8 cellular contexts compared by ENCODE assay signal in genomic region chr17:74212913-74213791, GRCh38. TPM values are rescaled to one million over a fixed set of nuclear protein-coding genes. Genes with fewer than 3 reads are reported as not detected.
A peak's percentile ranks its signal among the peaks of the same experiment; 100 is the strongest.
DNase-seq lines count a peak whose midpoint lies in the region; ATAC-seq and TF ChIP-seq lines count a peak whose summit lies in the region.

TSS of gene TTYH2 (plus strand) at chr17:74213571. CDS start at chr17:74213588, 17 bp downstream.

- H3K4me1 ChIP-seq in KMS-11 (ENCODE audit: low read depth, poor library complexity, severe bottlenecking) = peaks cover 25% of the 10 kb centered on the region
- peaks cover 20% of the 10 kb centered on the region for H3K4me1 ChIP-seq in RWPE2 (ENCODE audit: insufficient read depth, poor library complexity, severe bottlenecking)
- peaks cover 28 to 77% (median 52%) of the 10 kb centered on the region in 4 donors for H3K4me1 ChIP-seq in stomach

- peaks cover 7% of the 10 kb centered on the region; the same call in 1 of the 2 replicates for H4K20me1 ChIP-seq in KMS-11 (ENCODE audit: insufficient read depth)

- H3K4me1 Mint-ChIP-seq in activated T-helper 2 cell treated with anti-CD3 and anti-CD28 coated beads, Interferon-gamma antibody, Interleukin-2, Interleukin-4, amounts not matched to agents 10 μg/mL and 5 μg/mL and 100 μg/mL, durations not matched to agents 14 hours and 24 hours and 36 hours (ENCODE audit: low read depth) = peaks cover 43% of the 10 kb centered on the region
- peaks cover 64% of the 10 kb centered on the region for H3K4me1 Mint-ChIP-seq in nephron

- peak within 1 kb of the TSS; percentile 90 for H3K4me2 ChIP-seq in KMS-11

- peak within 1 kb of the TSS; percentile 35; the same call in 1 of the 2 replicates for H3K9ac ChIP-seq in KMS-11

- intact Hi-C loops in activated T-helper 2 cell treated with anti-CD3 and anti-CD28 coated beads, Interferon-gamma antibody, Interleukin-2, Interleukin-4, amounts not matched to agents 10 μg/mL and 5 μg/mL and 100 μg/mL, durations not matched to agents 14 hours and 24 hours and 36 hours (cut with micrococcal nuclease) = loop anchor here (2.0 kb wide), 1 partner anchor 84 kb away; no protein-coding TSS in a partner anchor
- intact Hi-C loops in stomach (cut with DNase I; ENCODE audit: low total_unique reads) = loop anchor here (10.0 kb wide), 1 partner anchor 72 kb away; no protein-coding TSS in a partner anchor

- H3K36me3 Mint-ChIP-seq in activated T-helper 2 cell treated with anti-CD3 and anti-CD28 coated beads, Interferon-gamma antibody, Interleukin-2, Interleukin-4, amounts not matched to agents 10 μg/mL and 5 μg/mL and 100 μg/mL, durations not matched to agents 14 hours and 24 hours and 36 hours (ENCODE audit: low read depth) = peaks cover 61% of the 10 kb centered on the region
- peaks cover 24% of the 10 kb centered on the region for H3K36me3 Mint-ChIP-seq in nephron (ENCODE audit: low read depth)

- peaks cover 5% of the 10 kb centered on the region; the same call in 1 of the 2 replicates for H3K79me2 ChIP-seq in KMS-11 (ENCODE audit: insufficient read depth, low read depth)

- H3K27me3 Mint-ChIP-seq in activated T-helper 2 cell treated with anti-CD3 and anti-CD28 coated beads, Interferon-gamma antibody, Interleukin-2, Interleukin-4, amounts not matched to agents 10 μg/mL and 5 μg/mL and 100 μg/mL, durations not matched to agents 14 hours and 24 hours and 36 hours (ENCODE audit: low read depth) = no peaks in the 10 kb centered on the region
- peaks cover 8% of the 10 kb centered on the region for H3K27me3 Mint-ChIP-seq in nephron (ENCODE audit: low read depth)

- peaks cover 16% of the 10 kb centered on the region; the same call in 1 of the 2 replicates for H3K36me3 ChIP-seq in KMS-11 (ENCODE audit: insufficient read depth)
- H3K36me3 ChIP-seq in RWPE2 (ENCODE audit: low read depth) = peaks cover 29% of the 10 kb centered on the region
- H3K36me3 ChIP-seq in stomach = peaks cover 20 to 34% (median 26%) of the 10 kb centered on the region in 4 donors

- H2AFZ ChIP-seq in KMS-11 (ENCODE audit: low read depth) = peak within 1 kb of the TSS; percentile 85

- H3K9me3 ChIP-seq in RWPE2 (ENCODE audit: severe bottlenecking) = no peaks in the 10 kb centered on the region
- H3K9me3 ChIP-seq in stomach = no peaks in the 10 kb centered on the region

- peak; percentile 45 for DNase-seq in DMS79 treated with DMSO at 0.1 percent for 48 hours (lab: John Stamatoyannopoulos, UW)
- DNase-seq in RWPE2 (ENCODE audit: low spot score) = no peak
- peak; percentile 75 for DNase-seq in activated T-helper 2 cell treated with anti-CD3 and anti-CD28 coated beads, Interferon-gamma antibody, Interleukin-2, Interleukin-4, amounts not matched to agents 10 μg/mL and 5 μg/mL and 100 μg/mL, durations not matched to agents 14 hours and 24 hours and 36 hours (ENCODE audit: low spot score)
- peak; percentile 87 for DNase-seq in fibroblast of pulmonary artery (ENCODE audit: low read depth)
- DNase-seq in stomach = peak; percentile 88

- H3K27ac ChIP-seq in KMS-11 (peak within 1 kb of the TSS; percentile 50; the same call in 1 of the 2 replicates), RWPE2 (ENCODE audit: poor library complexity, severe bottlenecking) (no peak within 1 kb of the TSS), stomach (peak within 1 kb of the TSS; percentile 67 to 84 (median 75))

- H3K9me3 Mint-ChIP-seq in activated T-helper 2 cell treated with anti-CD3 and anti-CD28 coated beads, Interferon-gamma antibody, Interleukin-2, Interleukin-4, amounts not matched to agents 10 μg/mL and 5 μg/mL and 100 μg/mL, durations not matched to agents 14 hours and 24 hours and 36 hours = no peaks in the 10 kb centered on the region
- H3K9me3 Mint-ChIP-seq in nephron = no peaks in the 10 kb centered on the region

- TF ChIP-seq EP300 in stomach (IDR thresholded peaks at IDR 0.05) = no peak

- peak; percentile 50; the same call in 1 of the 2 replicates for TF ChIP-seq CTCF in KMS-11 (conservative IDR thresholded peaks at IDR 0.05; ENCODE audit: low read depth, low read length)
- peak; percentile 36 for TF ChIP-seq CTCF in RWPE2 (IDR thresholded peaks at IDR 0.05; ENCODE audit: poor library complexity, severe bottlenecking)
- peak; percentile 27 for TF ChIP-seq CTCF in fibroblast of pulmonary artery (IDR thresholded peaks at IDR 0.05; ENCODE audit: low read length, missing control alignments)
- peak in 2 of 3 experiments; percentile 20 to 28 for TF ChIP-seq CTCF in nephron (IDR thresholded peaks at IDR 0.05; ENCODE audit: unreplicated experiment in 3 of 3)
- TF ChIP-seq CTCF in stomach (IDR thresholded peaks at IDR 0.05) = peak in 1 of 7 experiments; percentile 1

- no peak for TF ChIP-seq POLR2A in stomach (IDR thresholded peaks at IDR 0.05)

- H3K4me3 Mint-ChIP-seq in activated T-helper 2 cell treated with anti-CD3 and anti-CD28 coated beads, Interferon-gamma antibody, Interleukin-2, Interleukin-4, amounts not matched to agents 10 μg/mL and 5 μg/mL and 100 μg/mL, durations not matched to agents 14 hours and 24 hours and 36 hours (ENCODE audit: low read depth) = peak within 1 kb of the TSS; percentile 86
- peak within 1 kb of the TSS; percentile 82 to 88 (median 87) for H3K4me3 Mint-ChIP-seq in nephron

- H3K27me3 ChIP-seq in KMS-11 (ENCODE audit: insufficient read depth, low read depth) (no peaks in the 10 kb centered on the region), RWPE2 (ENCODE audit: insufficient read depth, poor library complexity, severe bottlenecking) (no peaks in the 10 kb centered on the region), stomach (peaks cover 0 to 11% (median 0%) of the 10 kb centered on the region in 3 donors)

- peak; percentile 59 for ATAC-seq in GM21723 (IDR thresholded peaks at IDR 0.05; ENCODE audit: unreplicated experiment)
- ATAC-seq in RWPE2 (ENCODE audit: low read depth) = peak; percentile 60

- WGBS in stomach, 5 donors = 0 to 2% (median 1%) methylated on average over 37 to 62 of the region's 62 CpGs

- no peak within 1 kb of the TSS for H3K4me3 ChIP-seq in KMS-11 (IDR thresholded peaks at IDR 0.05; ENCODE audit: insufficient read depth, low read depth, low read length)
- peak within 1 kb of the TSS; percentile 34 for H3K4me3 ChIP-seq in RWPE2 (ENCODE audit: severe bottlenecking)
- H3K4me3 ChIP-seq in fibroblast of pulmonary artery (replicated peaks; ENCODE audit: low read depth, low read length) = peak within 1 kb of the TSS; percentile 78
- H3K4me3 ChIP-seq in stomach = peak within 1 kb of the TSS; percentile 48 to 63 (median 52)

- H3K27ac Mint-ChIP-seq in activated T-helper 2 cell treated with anti-CD3 and anti-CD28 coated beads, Interferon-gamma antibody, Interleukin-2, Interleukin-4, amounts not matched to agents 10 μg/mL and 5 μg/mL and 100 μg/mL, durations not matched to agents 14 hours and 24 hours and 36 hours = peak within 1 kb of the TSS; percentile 77
- peak within 1 kb of the TSS; percentile 57 to 88 (median 76) for H3K27ac Mint-ChIP-seq in nephron

RNA-seq across cellular contexts. Expression of gene TTYH2, which starts in this region (rescaled TPM):
- total RNA-seq in activated T-helper 2 cell treated with anti-CD3 and anti-CD28 coated beads, Interferon-gamma antibody, Interleukin-2, Interleukin-4, amounts not matched to agents 10 μg/mL and 5 μg/mL and 100 μg/mL, durations not matched to agents 14 hours and 24 hours and 36 hours = 17.0 and 19.6 TPM in 2 replicates
- total RNA-seq in stomach = 10 to 100 TPM in 1 of 5 donors, 1 to 10 TPM in 3, under 1 TPM in 1; 0.58 to 17.9 (median 2.8) TPM
- polyA plus RNA-seq in stomach = 1 to 10 TPM; 1.2 to 1.8 (median 1.3) TPM
